8 cellular contexts compared by ENCODE assay signal in the genomic region with DNA sequence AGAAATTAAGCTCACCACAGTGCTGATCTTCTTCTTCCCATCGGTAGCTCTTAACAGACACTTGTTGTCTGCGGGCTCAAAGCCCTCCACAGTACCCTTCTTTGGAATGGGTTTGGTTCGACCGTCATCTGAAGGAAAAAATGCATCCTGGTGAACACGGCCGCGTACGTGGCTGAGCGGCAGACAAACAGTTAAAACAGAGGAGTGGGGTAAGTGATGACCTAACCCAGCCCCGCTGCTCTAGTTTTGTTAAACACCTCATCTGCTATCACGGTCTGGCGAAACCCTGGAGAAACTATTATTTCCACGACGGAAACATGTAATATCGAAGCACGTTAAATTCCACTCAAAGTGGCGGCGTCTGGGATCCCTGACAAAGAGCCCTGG. TPM values are rescaled to one million over a fixed set of nuclear protein-coding genes. Genes with fewer than 3 reads are reported as not detected.
DNase-seq lines count a peak whose midpoint lies in the region; ATAC-seq and TF ChIP-seq lines count a peak whose summit lies in the region.

No MANE protein-coding gene starts in this region.

- peak overlapping the region; percentile 98 for H3K4me3 Mint-ChIP-seq in activated T-cell treated with anti-CD3 and anti-CD28 coated beads, Interleukin-2, amount 50 U/mL, for 72 hours
- peak overlapping the region; percentile 99 for H3K4me3 Mint-ChIP-seq in activated naive CD8-positive, alpha-beta T cell treated with anti-CD3 and anti-CD28 coated beads, Interleukin-2, amount 10 ng/mL, durations not matched to agents 7 days and 5 days

- H3K27me3 ChIP-seq in iPS-20b (ENCODE audit: insufficient read depth, low read length) (no peaks in the 10 kb centered on the region), stomach (no peaks in the 10 kb centered on the region)

- H3K36me3 Mint-ChIP-seq in activated T-cell treated with anti-CD3 and anti-CD28 coated beads, Interleukin-2, amount 50 U/mL, for 72 hours (ENCODE audit: insufficient read depth in 2 of 2): peaks cover 10 to 29% of the 10 kb centered on the region in 2 donors
- peaks cover 20% of the 10 kb centered on the region for H3K36me3 Mint-ChIP-seq in activated naive CD8-positive, alpha-beta T cell treated with anti-CD3 and anti-CD28 coated beads, Interleukin-2, amount 10 ng/mL, durations not matched to agents 7 days and 5 days

- no peak for TF ChIP-seq POLR2A in stomach (IDR thresholded peaks at IDR 0.05)

- H3K4me3 ChIP-seq in iPS-20b (ENCODE audit: low read length): peak overlapping the region; percentile 81
- peak overlapping the region; percentile 75 to 90 (median 86) for H3K4me3 ChIP-seq in stomach

- peak overlapping the region; percentile 99 for H3K27ac Mint-ChIP-seq in activated T-cell treated with anti-CD3 and anti-CD28 coated beads, Interleukin-2, amount 50 U/mL, for 72 hours
- H3K27ac Mint-ChIP-seq in activated naive CD8-positive, alpha-beta T cell treated with anti-CD3 and anti-CD28 coated beads, Interleukin-2, amount 10 ng/mL, durations not matched to agents 7 days and 5 days: peak overlapping the region; percentile 98

- H3K27me3 Mint-ChIP-seq in activated T-cell treated with anti-CD3 and anti-CD28 coated beads, Interleukin-2, amount 50 U/mL, for 72 hours (ENCODE audit: low read depth): no peaks in the 10 kb centered on the region
- H3K27me3 Mint-ChIP-seq in activated naive CD8-positive, alpha-beta T cell treated with anti-CD3 and anti-CD28 coated beads, Interleukin-2, amount 10 ng/mL, durations not matched to agents 7 days and 5 days: no peaks in the 10 kb centered on the region

- H3K36me3 ChIP-seq in iPS-20b (ENCODE audit: insufficient read depth, low read depth, low read length) (peaks cover 46% of the 10 kb centered on the region), stomach (peaks cover 34 to 40% (median 39%) of the 10 kb centered on the region in 4 donors)

- H3K9me3 ChIP-seq in iPS-20b (ENCODE audit: insufficient read depth, low read depth, low read length): no peaks in the 10 kb centered on the region
- H3K9me3 ChIP-seq in stomach: no peaks in the 10 kb centered on the region

- no peak for DNase-seq in activated T-cell treated with anti-CD3 and anti-CD28 coated beads, Interleukin-2, amount 50 U/mL, for 72 hours
- no peak for DNase-seq in activated T-cell treated with anti-CD3 and anti-CD28 coated beads, Interleukin-2, amount 50 U/mL, for 48 hours
- DNase-seq in activated naive CD8-positive, alpha-beta T cell treated with anti-CD3 and anti-CD28 coated beads, Interleukin-2, amount 10 ng/mL, durations not matched to agents 7 days and 5 days: no peak
- no peak for DNase-seq in stomach
- DNase-seq in posterior cingulate gyrus: no peak
- no peak for DNase-seq in cortex of kidney (lab: John Stamatoyannopoulos, UW)

- intact Hi-C loops in stomach (cut with DNase I; ENCODE audit: low total_unique reads): no loop called here
- intact Hi-C loops in posterior cingulate gyrus (cut with DNase I): loop anchor here (5.0 kb wide), 1 partner anchor 124 kb away; the partner anchor contains the start of gene BUB1B

- peak overlapping the region; percentile 99 for H3K9ac ChIP-seq in iPS-20b (ENCODE audit: low read depth, low read length)

- ATAC-seq in activated T-cell treated with anti-CD3 and anti-CD28 coated beads, Interleukin-2, amount 50 U/mL, for 72 hours (replicated peaks in 1 of 2): no peak
- ATAC-seq in activated naive CD8-positive, alpha-beta T cell treated with anti-CD3 and anti-CD28 coated beads, Interleukin-2, amount 10 ng/mL, durations not matched to agents 7 days and 5 days (ENCODE audit: low read depth): no peak
- no peak for ATAC-seq in HG02884 (IDR thresholded peaks at IDR 0.05; ENCODE audit: unreplicated experiment)

- no peak for TF ChIP-seq CTCF in stomach (IDR thresholded peaks at IDR 0.05)

- POLR2A ChIA-PET in activated naive CD8-positive, alpha-beta T cell treated with anti-CD3 and anti-CD28 coated beads, Interleukin-2, amount 10 ng/mL, durations not matched to agents 7 days and 5 days (lab: Charles Lee): interaction anchor here (0.7 to 2.6 kb wide), 6 partner anchors 10 to 270 kb away, joined by 3 to 13 read pairs (median 5); partner anchors contain the start of genes BUB1B, FSIP1 and PLCB2

- H3K9me3 Mint-ChIP-seq in activated T-cell treated with anti-CD3 and anti-CD28 coated beads, Interleukin-2, amount 50 U/mL, for 72 hours: no peaks in the 10 kb centered on the region
- no peaks in the 10 kb centered on the region for H3K9me3 Mint-ChIP-seq in activated naive CD8-positive, alpha-beta T cell treated with anti-CD3 and anti-CD28 coated beads, Interleukin-2, amount 10 ng/mL, durations not matched to agents 7 days and 5 days

- H3K4me1 Mint-ChIP-seq in activated T-cell treated with anti-CD3 and anti-CD28 coated beads, Interleukin-2, amount 50 U/mL, for 72 hours (ENCODE audit: low read depth): peaks cover 56% of the 10 kb centered on the region
- peaks cover 40% of the 10 kb centered on the region for H3K4me1 Mint-ChIP-seq in activated naive CD8-positive, alpha-beta T cell treated with anti-CD3 and anti-CD28 coated beads, Interleukin-2, amount 10 ng/mL, durations not matched to agents 7 days and 5 days

- 1% methylated on average over 18 of the region's 18 CpGs for WGBS in stomach, 5 donors

- H3K27ac ChIP-seq in iPS-20b (ENCODE audit: low read length) (peak overlapping the region; percentile 87), stomach (peak overlapping the region; percentile 94 to 97 (median 96))

- TF ChIP-seq EP300 in stomach (IDR thresholded peaks at IDR 0.05): no peak

- H3K4me1 ChIP-seq in iPS-20b (ENCODE audit: insufficient read depth, low read length) (peaks cover 6% of the 10 kb centered on the region; the same call in 1 of the 2 replicates), stomach (peaks cover 6 to 54% (median 37%) of the 10 kb centered on the region in 4 donors)

RNA-seq across cellular contexts. Expression of gene SRP14, which starts 0.7 kb away (rescaled TPM):
- 100 to 1,000 TPM; 102 to 117 TPM for total RNA-seq in activated T-cell treated with anti-CD3 and anti-CD28 coated beads, Interleukin-2, amount 50 U/mL, for 72 hours
- 100 to 1,000 TPM; 155 to 170 TPM for total RNA-seq in activated naive CD8-positive, alpha-beta T cell treated with anti-CD3 and anti-CD28 coated beads, Interleukin-2, amount 10 ng/mL, durations not matched to agents 7 days and 5 days
- 100 to 1,000 TPM in 3 of 5 donors, 10 to 100 TPM in 2; 72.4 to 350 (median 168) TPM for total RNA-seq in stomach
- 100 to 1,000 TPM; 369 to 411 (median 382) TPM for polyA plus RNA-seq in stomach
